1 cellular context compared by ENCODE assay signal in genomic region chr9:34334337-34334824, GRCh38.
A peak's percentile ranks its signal among the peaks of the same experiment; 100 is the strongest.
TF ChIP-seq lines count a peak whose summit lies in the region.

No MANE protein-coding gene starts in this region.

TF ChIP-seq in HepG2, 621 proteins besides CTCF, POLR2A, EP300 and RAD21 (continued from another document and continues in another):
- TF ChIP-seq ZNF280D (CRISPR knock-in tag; IDR thresholded peaks at IDR 0.05) (no peak), TBX2 (CRISPR knock-in tag; IDR thresholded peaks at IDR 0.05; ENCODE audit: borderline replicate concordance) (peak; percentile 24; the same call in 1 of the 2 replicates), ZNF205 (CRISPR knock-in tag; IDR thresholded peaks at IDR 0.05) (no peak), ATRX (CRISPR knock-in tag; IDR thresholded peaks at IDR 0.05; ENCODE audit: borderline replicate concordance) (no peak), ARNT2 (CRISPR knock-in tag; IDR thresholded peaks at IDR 0.05; ENCODE audit: low read depth) (no peak), SNAPC5 (CRISPR knock-in tag; IDR thresholded peaks at IDR 0.05; ENCODE audit: borderline replicate concordance) (no peak), MAFG (CRISPR knock-in tag; IDR thresholded peaks at IDR 0.05) (no peak), MTERF4 (CRISPR knock-in tag; IDR thresholded peaks at IDR 0.05) (no peak), RARA (CRISPR knock-in tag; IDR thresholded peaks at IDR 0.05) (no peak), DNMT1 (CRISPR knock-in tag; IDR thresholded peaks at IDR 0.05) (no peak), NFYC (CRISPR knock-in tag; IDR thresholded peaks at IDR 0.05) (no peak), GLMP (CRISPR knock-in tag; IDR thresholded peaks at IDR 0.05; ENCODE audit: borderline replicate concordance) (no peak), ZNF776 (CRISPR knock-in tag; IDR thresholded peaks at IDR 0.05) (no peak), ZNF317 (CRISPR knock-in tag; IDR thresholded peaks at IDR 0.05) (no peak), SSRP1 (CRISPR knock-in tag; IDR thresholded peaks at IDR 0.05) (peak; percentile 61; the same call in 1 of the 2 replicates), ZFP36L2 (CRISPR knock-in tag; IDR thresholded peaks at IDR 0.05) (no peak), MXD1 (CRISPR knock-in tag; IDR thresholded peaks at IDR 0.05) (no peak), ZGPAT (CRISPR knock-in tag; IDR thresholded peaks at IDR 0.05) (0 out of 2 replicates have a peak, but pooled peaks have one; percentile 23), PRDM4 (CRISPR knock-in tag; IDR thresholded peaks at IDR 0.05; ENCODE audit: borderline replicate concordance) (no peak), POLR2G (IDR thresholded peaks at IDR 0.05; ENCODE audit: low read depth, low read length) (0 out of 2 replicates have a peak, but pooled peaks have one; percentile 22), SRSF9 (IDR thresholded peaks at IDR 0.05; ENCODE audit: borderline replicate concordance, insufficient read depth, low read depth, low read length, poor library complexity, severe bottlenecking) (no peak), ZNF589 (CRISPR knock-in tag; conservative IDR thresholded peaks at IDR 0.05) (no peak), ZNF354B (CRISPR knock-in tag; IDR thresholded peaks at IDR 0.05) (no peak), ZNF83 (CRISPR knock-in tag; IDR thresholded peaks at IDR 0.05; ENCODE audit: borderline replicate concordance) (no peak), JUND (CRISPR knock-in tag; IDR thresholded peaks at IDR 0.05) (no peak), FOXK2 (IDR thresholded peaks at IDR 0.05) (no peak), ETV5 (CRISPR knock-in tag; IDR thresholded peaks at IDR 0.05; ENCODE audit: borderline replicate concordance) (no peak), TRIM22 (IDR thresholded peaks at IDR 0.05) (no peak), ZNF329 (CRISPR knock-in tag; IDR thresholded peaks at IDR 0.05; ENCODE audit: low read depth) (no peak), TSC22D2 (CRISPR knock-in tag; IDR thresholded peaks at IDR 0.05; ENCODE audit: borderline replicate concordance) (no peak), GTF3A (CRISPR knock-in tag; conservative IDR thresholded peaks at IDR 0.05) (no peak), ZNF777 (CRISPR knock-in tag; IDR thresholded peaks at IDR 0.05) (no peak), ELF3 (CRISPR knock-in tag; IDR thresholded peaks at IDR 0.05) (no peak), ZNF839 (CRISPR knock-in tag; IDR thresholded peaks at IDR 0.05; ENCODE audit: borderline replicate concordance) (no peak), ZEB1 (IDR thresholded peaks at IDR 0.05; ENCODE audit: insufficient replicate concordance, low read depth) (peak; percentile 44), ATF4 (CRISPR knock-in tag; IDR thresholded peaks at IDR 0.05) (no peak), ZNF687 (CRISPR knock-in tag; IDR thresholded peaks at IDR 0.05) (no peak), SMC3 (IDR thresholded peaks at IDR 0.05; ENCODE audit: low read length) (no peak), MTF1 (CRISPR knock-in tag; IDR thresholded peaks at IDR 0.05) (no peak), CAMTA2 (CRISPR knock-in tag; IDR thresholded peaks at IDR 0.05; ENCODE audit: borderline replicate concordance) (no peak), BRCA1 (CRISPR knock-in tag; IDR thresholded peaks at IDR 0.05) (no peak), RAD51 (IDR thresholded peaks at IDR 0.05; ENCODE audit: borderline replicate concordance) (no peak), ZNF337 (CRISPR knock-in tag; IDR thresholded peaks at IDR 0.05; ENCODE audit: borderline replicate concordance, low read depth) (no peak), TRIM24 (CRISPR knock-in tag; IDR thresholded peaks at IDR 0.05) (no peak), REXO4 (CRISPR knock-in tag; IDR thresholded peaks at IDR 0.05; ENCODE audit: borderline replicate concordance) (no peak), RFX5 (IDR thresholded peaks at IDR 0.05; ENCODE audit: low read depth, low read length) (no peak), POGZ (CRISPR knock-in tag; IDR thresholded peaks at IDR 0.05) (no peak), ZNF235 (CRISPR knock-in tag; IDR thresholded peaks at IDR 0.05; ENCODE audit: borderline replicate concordance) (no peak), ZNF616 (CRISPR knock-in tag; IDR thresholded peaks at IDR 0.05; ENCODE audit: low read depth) (no peak), LBX2 (CRISPR knock-in tag; IDR thresholded peaks at IDR 0.05; ENCODE audit: borderline replicate concordance) (no peak), ATF5 (CRISPR knock-in tag; IDR thresholded peaks at IDR 0.05; ENCODE audit: low read depth) (no peak), AKAP8 (CRISPR knock-in tag; IDR thresholded peaks at IDR 0.05) (no peak)
